In the genomic region with DNA sequence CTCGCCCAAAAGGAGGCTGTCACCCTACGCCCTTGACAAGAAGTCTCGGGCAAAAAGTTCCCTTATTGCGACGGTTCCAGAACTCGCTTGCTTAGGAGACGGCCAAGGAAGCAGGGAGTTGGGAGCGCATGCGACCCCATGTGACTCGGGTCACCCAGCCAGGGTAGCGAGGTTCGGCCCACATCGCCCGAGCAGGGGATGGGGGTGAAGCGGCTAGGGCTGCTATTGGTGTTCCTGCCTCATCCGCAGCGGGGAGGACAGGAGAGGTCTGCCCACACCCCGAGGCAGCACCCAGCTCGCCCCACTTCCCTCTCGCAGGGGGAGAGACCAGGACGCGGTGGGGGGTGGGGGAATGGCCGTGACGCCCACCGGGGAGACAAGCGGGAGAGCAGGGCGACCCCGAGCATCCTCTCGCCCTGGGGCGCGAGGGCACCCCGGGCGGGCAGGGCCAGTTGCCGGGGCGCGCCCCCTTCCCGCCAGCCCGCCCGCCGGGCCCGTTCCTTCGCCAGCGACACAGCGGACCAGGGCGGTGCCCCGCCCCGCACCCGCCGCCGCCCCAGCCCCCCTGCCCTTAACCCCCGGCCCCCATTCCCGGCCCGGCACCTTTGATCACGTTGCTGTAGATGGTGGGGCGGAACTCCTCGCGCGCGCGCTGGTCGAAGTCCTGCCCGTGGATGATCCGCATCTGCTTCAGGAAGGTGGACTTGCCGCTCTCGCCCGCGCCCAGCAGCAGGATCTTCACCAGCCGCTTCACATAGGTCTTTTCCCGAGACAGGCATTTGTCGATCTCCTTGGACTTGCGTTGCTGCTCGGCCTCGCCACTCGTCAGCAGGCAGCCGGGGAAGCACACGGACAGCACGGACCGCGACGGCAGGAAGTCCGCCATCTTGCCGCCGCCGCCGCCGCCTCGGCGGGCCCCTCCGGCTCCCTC, we compare ENCODE assay signal across 8 cellular contexts. TPM values are rescaled to one million over a fixed set of nuclear protein-coding genes. Genes with fewer than 3 reads are reported as not detected.
A peak's percentile ranks its signal among the peaks of the same experiment; 100 is the strongest.
DNase-seq lines count a peak whose midpoint lies in the region; ATAC-seq lines count a peak whose summit lies in the region.

No MANE protein-coding gene starts in this region.

- peak overlapping the region; percentile 90 for H3K4me3 Mint-ChIP-seq in central memory CD8-positive, alpha-beta T cell

- peak overlapping the region; percentile 96 for H3K27ac ChIP-seq in HUES48 (ENCODE audit: low read depth, low read length)

- H3K36me3 ChIP-seq in HUES48 (ENCODE audit: control insufficient read depth, insufficient read depth, low read length), result peaks cover 30% of the 10 kb centered on the region

- no peaks in the 10 kb centered on the region for H3K27me3 Mint-ChIP-seq in central memory CD8-positive, alpha-beta T cell

- H3K27ac Mint-ChIP-seq in central memory CD8-positive, alpha-beta T cell (ENCODE audit: low read depth), result peak overlapping the region; percentile 99

- peaks cover 22% of the 10 kb centered on the region for H3K4me1 ChIP-seq in HUES48 (ENCODE audit: control insufficient read depth, insufficient read depth, low read length)

- peak overlapping the region; percentile 99 for H3K4me3 ChIP-seq in HUES48 (ENCODE audit: low read depth, low read length)

- peaks cover 51% of the 10 kb centered on the region for H3K4me1 Mint-ChIP-seq in central memory CD8-positive, alpha-beta T cell

- DNase-seq in Caki2 (ENCODE audit: low read depth) (peak; percentile 51), kidney glomerular epithelial cell (lab: John Stamatoyannopoulos, UW) (peak; percentile 76), superior temporal gyrus (ENCODE audit: extremely low spot score) (no peak)
- peak; percentile 28 to 45 (median 40) for DNase-seq in activated CD4-positive, CD25-positive, alpha-beta regulatory T cell (lab: John Stamatoyannopoulos, UW)
- peak; percentile 25 to 40 for DNase-seq in central memory CD8-positive, alpha-beta T cell (ENCODE audit: low spot score in 2 of 2)
- DNase-seq in stimulated activated CD4-positive, alpha-beta T cell treated with anti-CD3 and anti-CD28 coated beads, Interleukin-15, amount 100 ng/mL, for 24 hours, result peak; percentile 68

- no peaks in the 10 kb centered on the region for H3K27me3 ChIP-seq in HUES48 (ENCODE audit: control insufficient read depth, insufficient read depth, low read length)

- peak overlapping the region; percentile 97 for H3K9ac ChIP-seq in HUES48 (ENCODE audit: low read depth, low read length)

- no peaks in the 10 kb centered on the region for H3K9me3 ChIP-seq in HUES48 (ENCODE audit: control insufficient read depth, insufficient read depth, low read length)

- peak; percentile 4 for ATAC-seq in GM21367 (IDR thresholded peaks at IDR 0.05; ENCODE audit: unreplicated experiment)
- ATAC-seq in central memory CD8-positive, alpha-beta T cell (replicated peaks; ENCODE audit: extremely low read depth, poor library complexity, severe bottlenecking), result peak; percentile 38

- no peaks in the 10 kb centered on the region for H3K9me3 Mint-ChIP-seq in central memory CD8-positive, alpha-beta T cell

- H3K36me3 Mint-ChIP-seq in central memory CD8-positive, alpha-beta T cell (ENCODE audit: insufficient read depth), result peaks cover 48% of the 10 kb centered on the region

- in situ Hi-C loops in Caki2 (cut with HindIII; ENCODE audit: low pct_unique_long_range_greater_than_20kb, low sequenced_read_pairs), result no loop called here

RNA-seq across cellular contexts. Expression of a gene that starts 0.6 kb away (rescaled TPM):
- total RNA-seq in Caki2 (2014; rRNA removed; shearing (Covaris generic); ENCODE audit: low replicate concordance), result 55.0 and 83.1 TPM in 2 replicates
